In genomic region chr2:133642831-133643230, GRCh38 we compare ENCODE assay signal across 19 cellular contexts.
DNase-seq lines count a peak whose midpoint lies in the region; TF ChIP-seq lines count a peak whose summit lies in the region.
"Had no signal": no experiment of that assay in that cellular context is flagged by ENCODE, and none has a peak within 500 bp of the region (broad histone marks: within the 10 kb centered on the region; RNA-seq: fewer than 3 reads in every experiment).

No MANE protein-coding gene starts in this region.

- peak overlapping the region; percentile 34 for H3K27ac ChIP-seq in brain microvascular endothelial cell
- peak overlapping the region; percentile 64 for H3K27ac ChIP-seq in temporal lobe (ENCODE audit: low read depth, low read length)
- H3K27ac ChIP-seq: heart left ventricle, neutrophil, sigmoid colon, suprapubic skin had no signal

- DNase-seq in M059J (ENCODE audit: low read depth) (peak; percentile 25), brain microvascular endothelial cell (no peak), globus pallidus (ENCODE audit: low spot score) (peak; percentile 92), ACHN (no peak), DMS 273 (lab: John Stamatoyannopoulos, UW; ENCODE audit: unreplicated experiment) (no peak), NCI-H510A (lab: John Stamatoyannopoulos, UW) (no peak)
- DNase-seq: activated CD4-positive, alpha-beta memory T cell treated with anti-CD3 and anti-CD28 coated beads, Interleukin-2, amount 10 ng/mL, durations not matched to agents 7 days and 5 days; activated naive CD8-positive, alpha-beta T cell treated with anti-CD3 and anti-CD28 coated beads, Interleukin-2, amount 10 ng/mL, durations not matched to agents 7 days and 5 days; activated T-cell treated with anti-CD3 and anti-CD28 coated beads, Interleukin-2, amount 50 U/mL, for 4 hours; CD4-positive, CD25-positive, alpha-beta regulatory T cell; heart left ventricle; HFFc6; kidney; NCI-H1930; sigmoid colon; stimulated activated CD4-positive, alpha-beta T cell treated with anti-CD3 and anti-CD28 coated beads, Interleukin-2, amount 100 ng/mL, for 24 hours had no signal

- no peaks in the 10 kb centered on the region for H3K36me3 ChIP-seq in brain microvascular endothelial cell (replicated peaks)
- H3K36me3 ChIP-seq: heart left ventricle, neutrophil, sigmoid colon, suprapubic skin had no signal

- in situ Hi-C loops in brain microvascular endothelial cell (cut with HindIII; ENCODE audit: low pct_ligation_motif_present, low sequenced_read_pairs) = no loop called here
- in situ Hi-C loops in ACHN (cut with HindIII; ENCODE audit: low pct_ligation_motif_present, low pct_unique_long_range_greater_than_20kb, low sequenced_read_pairs) = no loop called here

- no peak for TF ChIP-seq CTCF in brain microvascular endothelial cell (IDR thresholded peaks at IDR 0.05; ENCODE audit: low read depth, low read length, missing control alignments)

- H3K27me3 ChIP-seq in brain microvascular endothelial cell (replicated peaks) = no peaks in the 10 kb centered on the region
- H3K27me3 ChIP-seq: heart left ventricle, neutrophil, sigmoid colon, suprapubic skin had no signal

- no peak overlapping the region for H3K4me3 ChIP-seq in brain microvascular endothelial cell (ENCODE audit: low read depth, low read length)
- H3K4me3 ChIP-seq: heart left ventricle, sigmoid colon, suprapubic skin had no signal

Comparison
In these comparisons a context has a peak if more than half of its experiments do, and no peak if none do; other contexts are left out.
1. DNase-seq: peak in M059J (single experiment) and globus pallidus (single experiment); none in brain microvascular endothelial cell (single experiment), ACHN (single experiment), DMS 273 (single experiment) and NCI-H510A (single experiment).